ENCODE assay signal across 8 cellular contexts in genomic region chr6:30544666-30545272, GRCh38. TPM values are rescaled to one million over a fixed set of nuclear protein-coding genes. Genes with fewer than 3 reads are reported as not detected.
DNase-seq lines count a peak whose midpoint lies in the region; ATAC-seq and TF ChIP-seq lines count a peak whose summit lies in the region.

No MANE protein-coding gene starts in this region.

- H3K36me3 Mint-ChIP-seq in activated naive CD8-positive, alpha-beta T cell treated with anti-CD3 and anti-CD28 coated beads, Interleukin-2, amount 50 U/mL, for 24 hours (ENCODE audit: low read depth) = peaks cover 28% of the 10 kb centered on the region

- H3K4me1 Mint-ChIP-seq in activated naive CD8-positive, alpha-beta T cell treated with anti-CD3 and anti-CD28 coated beads, Interleukin-2, amount 50 U/mL, for 24 hours = peaks cover 32% of the 10 kb centered on the region

- TF ChIP-seq CTCF in GM13976 (IDR thresholded peaks at IDR 0.05; ENCODE audit: borderline replicate concordance, control extremely low read depth, extremely low read depth, insufficient read depth, missing control alignments) = peak; percentile 54

- in situ Hi-C loops in GM13976 (cut with MboI; ENCODE audit: low sequenced_read_pairs, unreplicated experiment) = no loop called here

- intact Hi-C loops in left cardiac atrium (cut with DNase I) (loop anchor here in 1 of 2 donors (2.0 to 5.0 kb wide), 2 partner anchors 48 to 62 kb away; no protein-coding TSS in a partner anchor), sciatic nerve (cut with DNase I) (no loop called here)

- ATAC-seq in activated naive CD8-positive, alpha-beta T cell treated with anti-CD3 and anti-CD28 coated beads, Interleukin-2, amount 50 U/mL, for 24 hours = peak; percentile 67
- ATAC-seq in left cardiac atrium (peak; percentile 61 to 66), sciatic nerve (peak; percentile 64), GM21381 (IDR thresholded peaks at IDR 0.05; ENCODE audit: unreplicated experiment) (no peak), HG03565 (IDR thresholded peaks at IDR 0.05; ENCODE audit: unreplicated experiment) (no peak)

- H3K4me3 Mint-ChIP-seq in activated naive CD8-positive, alpha-beta T cell treated with anti-CD3 and anti-CD28 coated beads, Interleukin-2, amount 50 U/mL, for 24 hours = no peak overlapping the region

- no peaks in the 10 kb centered on the region for H3K27me3 Mint-ChIP-seq in activated naive CD8-positive, alpha-beta T cell treated with anti-CD3 and anti-CD28 coated beads, Interleukin-2, amount 50 U/mL, for 24 hours

- no peaks in the 10 kb centered on the region for H3K9me3 Mint-ChIP-seq in activated naive CD8-positive, alpha-beta T cell treated with anti-CD3 and anti-CD28 coated beads, Interleukin-2, amount 50 U/mL, for 24 hours

- DNase-seq in CD1c-positive myeloid dendritic cell (ENCODE audit: extremely low spot score) (peak; percentile 68), GM13976 (ENCODE audit: low spot score) (peak; percentile 64), NCI-H2227 treated with DMSO at 0.1 percent for 48 hours (lab: John Stamatoyannopoulos, UW) (peak; percentile 50), left cardiac atrium (no peak), sciatic nerve (ENCODE audit: low spot score) (no peak)
- no peak for DNase-seq in activated naive CD8-positive, alpha-beta T cell treated with anti-CD3 and anti-CD28 coated beads, Interleukin-2, amount 50 U/mL, for 24 hours

- H3K27ac Mint-ChIP-seq in activated naive CD8-positive, alpha-beta T cell treated with anti-CD3 and anti-CD28 coated beads, Interleukin-2, amount 50 U/mL, for 24 hours = no peak overlapping the region

RNA-seq across cellular contexts. Expression of gene GNL1, which starts 11.5 kb away (rescaled TPM):
- total RNA-seq in left cardiac atrium (10 to 100 TPM; 25.7 to 32.1 TPM), sciatic nerve (63.3 TPM)

RNA-seq across cellular contexts. Expression of gene PRR3, which starts 12.3 kb away (rescaled TPM):
- 1 to 10 TPM; 4.6 to 5.4 TPM for total RNA-seq in left cardiac atrium
- total RNA-seq in sciatic nerve = 10.9 TPM

RNA-seq across cellular contexts. Expression of gene ABCF1, which starts 26.5 kb away (rescaled TPM):
- total RNA-seq in left cardiac atrium (10 to 100 TPM; 30.7 to 45.9 TPM), sciatic nerve (39.1 TPM)

RNA-seq across cellular contexts. Expression of gene HLA-E, which starts 55.5 kb away (rescaled TPM):
- 100 to 1,000 TPM; 210 to 242 TPM for total RNA-seq in left cardiac atrium
- 546 TPM for total RNA-seq in sciatic nerve

Comparison
In these comparisons a context has a peak if more than half of its experiments do, and no peak if none do; other contexts are left out.
1. DNase-seq: peak in CD1c-positive myeloid dendritic cell (single experiment), GM13976 (single experiment) and NCI-H2227 treated with DMSO at 0.1 percent for 48 hours (single experiment); none in activated naive CD8-positive, alpha-beta T cell treated with anti-CD3 and anti-CD28 coated beads, Interleukin-2, amount 50 U/mL, for 24 hours (single experiment), left cardiac atrium (single experiment) and sciatic nerve (single experiment).
2. ATAC-seq: peak in activated naive CD8-positive, alpha-beta T cell treated with anti-CD3 and anti-CD28 coated beads, Interleukin-2, amount 50 U/mL, for 24 hours (single experiment), left cardiac atrium (2 of 2) and sciatic nerve (single experiment); none in GM21381 (single experiment) and HG03565 (single experiment).